Comparison of ENCODE assay signal across 1 cellular context in genomic region chr16:83961591-83961990, GRCh38.
A peak's percentile ranks its signal among the peaks of the same experiment; 100 is the strongest.
TF ChIP-seq lines count a peak whose summit lies in the region.

No MANE protein-coding gene starts in this region.

TF ChIP-seq in HepG2, 621 proteins besides CTCF, POLR2A, EP300 and RAD21:
- TF ChIP-seq PRPF4 (IDR thresholded peaks at IDR 0.05; ENCODE audit: low read depth, low read length, poor library complexity, severe bottlenecking) (no peak), AGO2 (optimal IDR thresholded peaks at IDR 0.05; ENCODE audit: low read depth, low read length) (peak; percentile 32), RBFOX2 (IDR thresholded peaks at IDR 0.05; ENCODE audit: low read depth, low read length) (peak; percentile 55), ELF1 (CRISPR knock-in tag; IDR thresholded peaks at IDR 0.05) (no peak)
